ENCODE assay signal across 8 cellular contexts in the genomic region with DNA sequence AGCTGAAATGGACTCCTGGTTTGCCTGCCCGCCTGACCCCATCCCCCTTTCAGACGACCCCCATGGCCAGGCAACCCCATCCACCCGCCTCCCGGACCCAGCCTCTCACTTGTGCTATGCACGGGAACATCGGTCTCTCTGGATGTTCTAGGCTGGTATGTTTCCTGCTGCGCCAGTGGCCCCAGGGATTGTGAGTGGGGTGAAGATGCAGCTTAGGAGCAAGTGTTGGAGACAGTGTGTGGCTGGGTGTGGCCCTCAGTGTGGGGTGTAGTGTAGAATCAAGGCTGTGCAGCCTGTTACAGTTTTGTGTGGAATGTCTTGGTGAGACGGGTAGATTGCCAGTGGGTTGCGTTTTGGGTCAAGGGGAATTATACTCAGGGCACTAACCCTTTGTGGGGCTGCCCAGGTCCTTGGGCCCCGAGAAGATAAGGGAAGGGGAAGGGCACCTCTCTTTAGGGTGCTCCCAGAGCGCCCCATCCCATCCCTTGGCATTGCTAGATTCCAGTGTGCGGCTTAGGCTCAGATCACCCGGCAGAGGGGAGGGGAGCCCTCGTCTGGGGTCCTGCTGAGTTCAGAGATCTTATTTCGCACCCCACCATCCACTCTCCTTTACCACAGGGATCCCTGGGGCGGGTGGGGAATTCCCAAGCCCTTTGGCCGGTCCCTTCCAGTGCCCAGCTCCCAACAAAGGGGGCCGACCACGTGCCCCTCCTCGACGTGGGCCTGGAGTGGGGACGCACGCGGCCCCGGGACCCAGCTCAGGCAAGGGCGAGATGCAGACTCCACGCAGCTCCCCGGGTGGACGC. TPM values are rescaled to one million over a fixed set of nuclear protein-coding genes. Genes with fewer than 3 reads are reported as not detected.
A peak's percentile ranks its signal among the peaks of the same experiment; 100 is the strongest.
DNase-seq lines count a peak whose midpoint lies in the region; ATAC-seq, FAIRE-seq and TF ChIP-seq lines count a peak whose summit lies in the region.

No MANE protein-coding gene starts in this region.

- DNase-seq in DND-41 (no peak), SJCRH30 (no peak), fibroblast of gingiva (ENCODE audit: low read depth) (peak; percentile 23), prostate gland (ENCODE audit: low spot score) (no peak), SW 1271 (lab: John Stamatoyannopoulos, UW) (no peak), germinal center (ENCODE audit: low spot score) (no peak), GM12892 (ENCODE audit: insufficient read length) (no peak)

- no peaks in the 10 kb centered on the region for H3K36me3 ChIP-seq in DND-41 (ENCODE audit: insufficient read depth, low read length)
- no peaks in the 10 kb centered on the region for H3K36me3 ChIP-seq in SJCRH30
- H3K36me3 ChIP-seq in prostate gland: no peaks in the 10 kb centered on the region

- TF ChIP-seq POLR2A in prostate gland (IDR thresholded peaks at IDR 0.05): no peak
- no peak for TF ChIP-seq POLR2A in GM12892 (IDR thresholded peaks at IDR 0.05; ENCODE audit: low read depth, low read length)

- WGBS in prostate gland: 25% methylated on average over 29 of the region's 29 CpGs

- TF ChIP-seq CTCF in DND-41 (IDR thresholded peaks at IDR 0.05; ENCODE audit: borderline replicate concordance, extremely low read depth, low read length, poor library complexity, severe bottlenecking) (no peak), prostate gland (IDR thresholded peaks at IDR 0.05) (no peak)

- H3K4me1 ChIP-seq in DND-41 (ENCODE audit: insufficient read depth, low read length) (peaks cover 48% of the 10 kb centered on the region), SJCRH30 (no peaks in the 10 kb centered on the region; the same call in 1 of the 2 replicates), prostate gland (replicated peaks) (peaks cover 13% of the 10 kb centered on the region)

- intact Hi-C loops in prostate gland (cut with DNase I): loop anchor here (1.0 to 2.0 kb wide), 2 partner anchors 33 to 437 kb away; no protein-coding TSS in a partner anchor

- H2AFZ ChIP-seq in DND-41 (ENCODE audit: low read depth, low read length): peak overlapping the region; percentile 73

- H3K27ac ChIP-seq in DND-41 (ENCODE audit: low read length) (no peak overlapping the region), SJCRH30 (no peak overlapping the region), prostate gland (peak overlapping the region; percentile 96 to 97)

- H3K9me3 ChIP-seq in DND-41 (ENCODE audit: insufficient read depth, low read length, severe bottlenecking): no peaks in the 10 kb centered on the region
- H3K9me3 ChIP-seq in SJCRH30 (replicated peaks): no peaks in the 10 kb centered on the region
- H3K9me3 ChIP-seq in prostate gland: no peaks in the 10 kb centered on the region

- H3K4me3 ChIP-seq in DND-41 (ENCODE audit: low read depth in 1 of 2, low read length in 2 of 2): peak overlapping the region in 1 of 2 experiments; percentile 80; a peak in 2 of 4 replicates
- H3K4me3 ChIP-seq in SJCRH30: peak overlapping the region; percentile 68
- peak overlapping the region; percentile 66 to 71 for H3K4me3 ChIP-seq in prostate gland

- no peak for ATAC-seq in DND-41 (ENCODE audit: insufficient read depth, low read depth)
- no peak for ATAC-seq in HG03045 (IDR thresholded peaks at IDR 0.05; ENCODE audit: unreplicated experiment)

- H3K79me2 ChIP-seq in DND-41 (ENCODE audit: insufficient read depth, low read length): no peaks in the 10 kb centered on the region

- peak overlapping the region; percentile 65; the same call in 1 of the 2 replicates for H3K9ac ChIP-seq in DND-41 (ENCODE audit: low read depth, low read length)

- H3K4me2 ChIP-seq in DND-41 (ENCODE audit: insufficient read depth, low read length): peak overlapping the region; percentile 90

- H4K20me1 ChIP-seq in DND-41 (ENCODE audit: insufficient read depth, low read length): 0 out of 2 replicates have a peak, but pooled peaks cover 5% of the 10 kb centered on the region

- H3K27me3 ChIP-seq in DND-41 (ENCODE audit: insufficient read depth, low read length, poor library complexity): peaks cover 48% of the 10 kb centered on the region
- peaks cover 21% of the 10 kb centered on the region for H3K27me3 ChIP-seq in SJCRH30
- no peaks in the 10 kb centered on the region for H3K27me3 ChIP-seq in prostate gland (replicated peaks; ENCODE audit: insufficient read depth)

- FAIRE-seq in GM12892 (lab: Jason Lieb, UNC): no peak

RNA-seq across cellular contexts. Expression of gene IER5L, which starts 4.6 kb away (rescaled TPM):
- 2.8 and 3.1 TPM in 2 replicates for total RNA-seq in SJCRH30 (2014; rRNA removed; shearing (Covaris generic))
- total RNA-seq in prostate gland: 10 to 100 TPM in 1 of 2 donors, 1 to 10 TPM in 1; 7.2 to 30.7 TPM
- polyA plus RNA-seq in GM12892 (2012; ENCODE audit: missing spikeins): not detected

Comparison
In these comparisons a context has a peak if more than half of its experiments do, and no peak if none do; other contexts are left out.
1. H3K27ac ChIP-seq: peak in prostate gland (2 of 2); none in DND-41 (single experiment) and SJCRH30 (single experiment).